In genomic region chr12:108856170-108856427, GRCh38 we compare ENCODE assay signal across 1 cellular context.
TF ChIP-seq lines count a peak whose summit lies in the region.

No MANE protein-coding gene starts in this region.

TF ChIP-seq in HepG2, 621 proteins besides CTCF, POLR2A, EP300 and RAD21 (continued from another document):
- TF ChIP-seq AKNA (CRISPR knock-in tag; IDR thresholded peaks at IDR 0.05; ENCODE audit: borderline replicate concordance) (no peak), ZNF619 (CRISPR knock-in tag; IDR thresholded peaks at IDR 0.05) (no peak), MBNL3 (CRISPR knock-in tag; conservative IDR thresholded peaks at IDR 0.05) (no peak)
